In the genomic region with DNA sequence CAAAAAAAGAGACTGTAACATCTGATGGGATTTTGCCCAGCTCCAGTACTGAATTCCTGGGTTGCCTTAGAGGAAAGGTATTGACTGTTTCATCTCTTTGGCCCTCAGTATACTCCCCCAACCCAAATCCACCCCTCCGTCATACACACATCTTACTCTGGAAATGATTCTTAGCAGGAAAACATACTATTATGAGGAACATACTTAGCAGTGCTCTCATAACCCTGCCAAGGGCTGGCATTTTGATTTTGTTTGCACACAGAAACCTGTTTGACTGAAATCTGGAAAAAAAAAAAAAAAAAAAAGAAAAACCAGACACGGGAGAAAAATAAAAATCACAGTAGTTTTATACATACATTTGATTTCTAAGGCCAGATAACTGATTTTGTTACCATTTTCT, we compare ENCODE assay signal across 2 cellular contexts.
TF ChIP-seq lines count a peak whose summit lies in the region.

No MANE protein-coding gene starts in this region.

TF ChIP-seq in liver, 16 proteins besides CTCF, POLR2A, EP300 and RAD21 (continued from another document):
- TF ChIP-seq NR2F2 (IDR thresholded peaks at IDR 0.05), result no peak
- TF ChIP-seq RXRA (IDR thresholded peaks at IDR 0.05), result no peak
- TF ChIP-seq HNF4A (conservative IDR thresholded peaks at IDR 0.05), result no peak
- TF ChIP-seq GABPA (IDR thresholded peaks at IDR 0.05 in 1 of 2, conservative IDR thresholded peaks at IDR 0.05 in 1 of 2), result no peak
- TF ChIP-seq SP1 (IDR thresholded peaks at IDR 0.05), result no peak
- TF ChIP-seq FOXA2 (IDR thresholded peaks at IDR 0.05), result no peak
- TF ChIP-seq, protein P1, sequence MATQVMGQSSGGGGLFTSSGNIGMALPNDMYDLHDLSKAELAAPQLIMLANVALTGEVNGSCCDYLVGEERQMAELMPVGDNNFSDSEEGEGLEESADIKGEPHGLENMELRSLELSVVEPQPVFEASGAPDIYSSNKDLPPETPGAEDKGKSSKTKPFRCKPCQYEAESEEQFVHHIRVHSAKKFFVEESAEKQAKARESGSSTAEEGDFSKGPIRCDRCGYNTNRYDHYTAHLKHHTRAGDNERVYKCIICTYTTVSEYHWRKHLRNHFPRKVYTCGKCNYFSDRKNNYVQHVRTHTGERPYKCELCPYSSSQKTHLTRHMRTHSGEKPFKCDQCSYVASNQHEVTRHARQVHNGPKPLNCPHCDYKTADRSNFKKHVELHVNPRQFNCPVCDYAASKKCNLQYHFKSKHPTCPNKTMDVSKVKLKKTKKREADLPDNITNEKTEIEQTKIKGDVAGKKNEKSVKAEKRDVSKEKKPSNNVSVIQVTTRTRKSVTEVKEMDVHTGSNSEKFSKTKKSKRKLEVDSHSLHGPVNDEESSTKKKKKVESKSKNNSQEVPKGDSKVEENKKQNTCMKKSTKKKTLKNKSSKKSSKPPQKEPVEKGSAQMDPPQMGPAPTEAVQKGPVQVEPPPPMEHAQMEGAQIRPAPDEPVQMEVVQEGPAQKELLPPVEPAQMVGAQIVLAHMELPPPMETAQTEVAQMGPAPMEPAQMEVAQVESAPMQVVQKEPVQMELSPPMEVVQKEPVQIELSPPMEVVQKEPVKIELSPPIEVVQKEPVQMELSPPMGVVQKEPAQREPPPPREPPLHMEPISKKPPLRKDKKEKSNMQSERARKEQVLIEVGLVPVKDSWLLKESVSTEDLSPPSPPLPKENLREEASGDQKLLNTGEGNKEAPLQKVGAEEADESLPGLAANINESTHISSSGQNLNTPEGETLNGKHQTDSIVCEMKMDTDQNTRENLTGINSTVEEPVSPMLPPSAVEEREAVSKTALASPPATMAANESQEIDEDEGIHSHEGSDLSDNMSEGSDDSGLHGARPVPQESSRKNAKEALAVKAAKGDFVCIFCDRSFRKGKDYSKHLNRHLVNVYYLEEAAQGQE (IDR thresholded peaks at IDR 0.05), result no peak
- TF ChIP-seq, protein P2, sequence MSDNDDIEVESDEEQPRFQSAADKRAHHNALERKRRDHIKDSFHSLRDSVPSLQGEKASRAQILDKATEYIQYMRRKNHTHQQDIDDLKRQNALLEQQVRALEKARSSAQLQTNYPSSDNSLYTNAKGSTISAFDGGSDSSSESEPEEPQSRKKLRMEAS (IDR thresholded peaks at IDR 0.05), result no peak
- TF ChIP-seq FOXA1 (IDR thresholded peaks at IDR 0.05), result no peak
- no peak for TF ChIP-seq EGR1 (IDR thresholded peaks at IDR 0.05; ENCODE audit: low read depth in 2 of 2)
- no peak for TF ChIP-seq JUND (IDR thresholded peaks at IDR 0.05)
TF ChIP-seq in liver: peak in this region for 0.

TF ChIP-seq in HepG2, 621 proteins besides CTCF, POLR2A, EP300 and RAD21 (continued from another document):
- TF ChIP-seq, protein P3, sequence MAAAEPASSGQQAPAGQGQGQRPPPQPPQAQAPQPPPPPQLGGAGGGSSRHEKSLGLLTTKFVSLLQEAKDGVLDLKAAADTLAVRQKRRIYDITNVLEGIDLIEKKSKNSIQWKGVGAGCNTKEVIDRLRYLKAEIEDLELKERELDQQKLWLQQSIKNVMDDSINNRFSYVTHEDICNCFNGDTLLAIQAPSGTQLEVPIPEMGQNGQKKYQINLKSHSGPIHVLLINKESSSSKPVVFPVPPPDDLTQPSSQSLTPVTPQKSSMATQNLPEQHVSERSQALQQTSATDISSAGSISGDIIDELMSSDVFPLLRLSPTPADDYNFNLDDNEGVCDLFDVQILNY (CRISPR knock-in tag; conservative IDR thresholded peaks at IDR 0.05), result no peak
- TF ChIP-seq RARA (CRISPR knock-in tag; IDR thresholded peaks at IDR 0.05) (no peak), ZNF329 (CRISPR knock-in tag; IDR thresholded peaks at IDR 0.05; ENCODE audit: low read depth) (no peak), ZNF383 (CRISPR knock-in tag; IDR thresholded peaks at IDR 0.05; ENCODE audit: borderline replicate concordance) (no peak), ZNF12 (CRISPR knock-in tag; IDR thresholded peaks at IDR 0.05) (no peak), ZNF430 (CRISPR knock-in tag; IDR thresholded peaks at IDR 0.05) (no peak), HDAC1 (CRISPR knock-in tag; IDR thresholded peaks at IDR 0.05) (no peak), PAWR (CRISPR knock-in tag; IDR thresholded peaks at IDR 0.05; ENCODE audit: borderline replicate concordance) (no peak), CAMTA2 (CRISPR knock-in tag; IDR thresholded peaks at IDR 0.05; ENCODE audit: borderline replicate concordance) (no peak), SAFB2 (CRISPR knock-in tag; IDR thresholded peaks at IDR 0.05; ENCODE audit: borderline replicate concordance, low read depth) (no peak), HNRNPLL (IDR thresholded peaks at IDR 0.05; ENCODE audit: low read depth, low read length, poor library complexity, severe bottlenecking) (no peak), ZNF251 (CRISPR knock-in tag; IDR thresholded peaks at IDR 0.05) (no peak)
- TF ChIP-seq, protein P4, sequence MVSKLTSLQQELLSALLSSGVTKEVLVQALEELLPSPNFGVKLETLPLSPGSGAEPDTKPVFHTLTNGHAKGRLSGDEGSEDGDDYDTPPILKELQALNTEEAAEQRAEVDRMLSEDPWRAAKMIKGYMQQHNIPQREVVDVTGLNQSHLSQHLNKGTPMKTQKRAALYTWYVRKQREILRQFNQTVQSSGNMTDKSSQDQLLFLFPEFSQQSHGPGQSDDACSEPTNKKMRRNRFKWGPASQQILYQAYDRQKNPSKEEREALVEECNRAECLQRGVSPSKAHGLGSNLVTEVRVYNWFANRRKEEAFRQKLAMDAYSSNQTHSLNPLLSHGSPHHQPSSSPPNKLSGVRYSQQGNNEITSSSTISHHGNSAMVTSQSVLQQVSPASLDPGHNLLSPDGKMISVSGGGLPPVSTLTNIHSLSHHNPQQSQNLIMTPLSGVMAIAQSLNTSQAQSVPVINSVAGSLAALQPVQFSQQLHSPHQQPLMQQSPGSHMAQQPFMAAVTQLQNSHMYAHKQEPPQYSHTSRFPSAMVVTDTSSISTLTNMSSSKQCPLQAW (CRISPR knock-in tag; IDR thresholded peaks at IDR 0.05), result no peak
- TF ChIP-seq, protein P5, sequence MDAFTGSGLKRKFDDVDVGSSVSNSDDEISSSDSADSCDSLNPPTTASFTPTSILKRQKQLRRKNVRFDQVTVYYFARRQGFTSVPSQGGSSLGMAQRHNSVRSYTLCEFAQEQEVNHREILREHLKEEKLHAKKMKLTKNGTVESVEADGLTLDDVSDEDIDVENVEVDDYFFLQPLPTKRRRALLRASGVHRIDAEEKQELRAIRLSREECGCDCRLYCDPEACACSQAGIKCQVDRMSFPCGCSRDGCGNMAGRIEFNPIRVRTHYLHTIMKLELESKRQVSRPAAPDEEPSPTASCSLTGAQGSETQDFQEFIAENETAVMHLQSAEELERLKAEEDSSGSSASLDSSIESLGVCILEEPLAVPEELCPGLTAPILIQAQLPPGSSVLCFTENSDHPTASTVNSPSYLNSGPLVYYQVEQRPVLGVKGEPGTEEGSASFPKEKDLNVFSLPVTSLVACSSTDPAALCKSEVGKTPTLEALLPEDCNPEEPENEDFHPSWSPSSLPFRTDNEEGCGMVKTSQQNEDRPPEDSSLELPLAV (CRISPR knock-in tag; conservative IDR thresholded peaks at IDR 0.05; ENCODE audit: low read depth), result no peak
- TF ChIP-seq, protein P6, sequence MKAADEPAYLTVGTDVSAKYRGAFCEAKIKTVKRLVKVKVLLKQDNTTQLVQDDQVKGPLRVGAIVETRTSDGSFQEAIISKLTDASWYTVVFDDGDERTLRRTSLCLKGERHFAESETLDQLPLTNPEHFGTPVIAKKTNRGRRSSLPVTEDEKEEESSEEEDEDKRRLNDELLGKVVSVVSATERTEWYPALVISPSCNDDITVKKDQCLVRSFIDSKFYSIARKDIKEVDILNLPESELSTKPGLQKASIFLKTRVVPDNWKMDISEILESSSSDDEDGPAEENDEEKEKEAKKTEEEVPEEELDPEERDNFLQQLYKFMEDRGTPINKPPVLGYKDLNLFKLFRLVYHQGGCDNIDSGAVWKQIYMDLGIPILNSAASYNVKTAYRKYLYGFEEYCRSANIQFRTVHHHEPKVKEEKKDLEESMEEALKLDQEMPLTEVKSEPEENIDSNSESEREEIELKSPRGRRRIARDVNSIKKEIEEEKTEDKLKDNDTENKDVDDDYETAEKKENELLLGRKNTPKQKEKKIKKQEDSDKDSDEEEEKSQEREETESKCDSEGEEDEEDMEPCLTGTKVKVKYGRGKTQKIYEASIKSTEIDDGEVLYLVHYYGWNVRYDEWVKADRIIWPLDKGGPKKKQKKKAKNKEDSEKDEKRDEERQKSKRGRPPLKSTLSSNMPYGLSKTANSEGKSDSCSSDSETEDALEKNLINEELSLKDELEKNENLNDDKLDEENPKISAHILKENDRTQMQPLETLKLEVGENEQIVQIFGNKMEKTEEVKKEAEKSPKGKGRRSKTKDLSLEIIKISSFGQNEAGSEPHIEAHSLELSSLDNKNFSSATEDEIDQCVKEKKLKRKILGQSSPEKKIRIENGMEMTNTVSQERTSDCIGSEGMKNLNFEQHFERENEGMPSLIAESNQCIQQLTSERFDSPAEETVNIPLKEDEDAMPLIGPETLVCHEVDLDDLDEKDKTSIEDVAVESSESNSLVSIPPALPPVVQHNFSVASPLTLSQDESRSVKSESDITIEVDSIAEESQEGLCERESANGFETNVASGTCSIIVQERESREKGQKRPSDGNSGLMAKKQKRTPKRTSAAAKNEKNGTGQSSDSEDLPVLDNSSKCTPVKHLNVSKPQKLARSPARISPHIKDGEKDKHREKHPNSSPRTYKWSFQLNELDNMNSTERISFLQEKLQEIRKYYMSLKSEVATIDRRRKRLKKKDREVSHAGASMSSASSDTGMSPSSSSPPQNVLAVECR (CRISPR knock-in tag; IDR thresholded peaks at IDR 0.05; ENCODE audit: borderline replicate concordance), result no peak
- TF ChIP-seq, protein P7, sequence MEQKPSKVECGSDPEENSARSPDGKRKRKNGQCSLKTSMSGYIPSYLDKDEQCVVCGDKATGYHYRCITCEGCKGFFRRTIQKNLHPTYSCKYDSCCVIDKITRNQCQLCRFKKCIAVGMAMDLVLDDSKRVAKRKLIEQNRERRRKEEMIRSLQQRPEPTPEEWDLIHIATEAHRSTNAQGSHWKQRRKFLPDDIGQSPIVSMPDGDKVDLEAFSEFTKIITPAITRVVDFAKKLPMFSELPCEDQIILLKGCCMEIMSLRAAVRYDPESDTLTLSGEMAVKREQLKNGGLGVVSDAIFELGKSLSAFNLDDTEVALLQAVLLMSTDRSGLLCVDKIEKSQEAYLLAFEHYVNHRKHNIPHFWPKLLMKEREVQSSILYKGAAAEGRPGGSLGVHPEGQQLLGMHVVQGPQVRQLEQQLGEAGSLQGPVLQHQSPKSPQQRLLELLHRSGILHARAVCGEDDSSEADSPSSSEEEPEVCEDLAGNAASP (CRISPR knock-in tag; IDR thresholded peaks at IDR 0.05; ENCODE audit: borderline replicate concordance), result no peak
- TF ChIP-seq, protein P8, sequence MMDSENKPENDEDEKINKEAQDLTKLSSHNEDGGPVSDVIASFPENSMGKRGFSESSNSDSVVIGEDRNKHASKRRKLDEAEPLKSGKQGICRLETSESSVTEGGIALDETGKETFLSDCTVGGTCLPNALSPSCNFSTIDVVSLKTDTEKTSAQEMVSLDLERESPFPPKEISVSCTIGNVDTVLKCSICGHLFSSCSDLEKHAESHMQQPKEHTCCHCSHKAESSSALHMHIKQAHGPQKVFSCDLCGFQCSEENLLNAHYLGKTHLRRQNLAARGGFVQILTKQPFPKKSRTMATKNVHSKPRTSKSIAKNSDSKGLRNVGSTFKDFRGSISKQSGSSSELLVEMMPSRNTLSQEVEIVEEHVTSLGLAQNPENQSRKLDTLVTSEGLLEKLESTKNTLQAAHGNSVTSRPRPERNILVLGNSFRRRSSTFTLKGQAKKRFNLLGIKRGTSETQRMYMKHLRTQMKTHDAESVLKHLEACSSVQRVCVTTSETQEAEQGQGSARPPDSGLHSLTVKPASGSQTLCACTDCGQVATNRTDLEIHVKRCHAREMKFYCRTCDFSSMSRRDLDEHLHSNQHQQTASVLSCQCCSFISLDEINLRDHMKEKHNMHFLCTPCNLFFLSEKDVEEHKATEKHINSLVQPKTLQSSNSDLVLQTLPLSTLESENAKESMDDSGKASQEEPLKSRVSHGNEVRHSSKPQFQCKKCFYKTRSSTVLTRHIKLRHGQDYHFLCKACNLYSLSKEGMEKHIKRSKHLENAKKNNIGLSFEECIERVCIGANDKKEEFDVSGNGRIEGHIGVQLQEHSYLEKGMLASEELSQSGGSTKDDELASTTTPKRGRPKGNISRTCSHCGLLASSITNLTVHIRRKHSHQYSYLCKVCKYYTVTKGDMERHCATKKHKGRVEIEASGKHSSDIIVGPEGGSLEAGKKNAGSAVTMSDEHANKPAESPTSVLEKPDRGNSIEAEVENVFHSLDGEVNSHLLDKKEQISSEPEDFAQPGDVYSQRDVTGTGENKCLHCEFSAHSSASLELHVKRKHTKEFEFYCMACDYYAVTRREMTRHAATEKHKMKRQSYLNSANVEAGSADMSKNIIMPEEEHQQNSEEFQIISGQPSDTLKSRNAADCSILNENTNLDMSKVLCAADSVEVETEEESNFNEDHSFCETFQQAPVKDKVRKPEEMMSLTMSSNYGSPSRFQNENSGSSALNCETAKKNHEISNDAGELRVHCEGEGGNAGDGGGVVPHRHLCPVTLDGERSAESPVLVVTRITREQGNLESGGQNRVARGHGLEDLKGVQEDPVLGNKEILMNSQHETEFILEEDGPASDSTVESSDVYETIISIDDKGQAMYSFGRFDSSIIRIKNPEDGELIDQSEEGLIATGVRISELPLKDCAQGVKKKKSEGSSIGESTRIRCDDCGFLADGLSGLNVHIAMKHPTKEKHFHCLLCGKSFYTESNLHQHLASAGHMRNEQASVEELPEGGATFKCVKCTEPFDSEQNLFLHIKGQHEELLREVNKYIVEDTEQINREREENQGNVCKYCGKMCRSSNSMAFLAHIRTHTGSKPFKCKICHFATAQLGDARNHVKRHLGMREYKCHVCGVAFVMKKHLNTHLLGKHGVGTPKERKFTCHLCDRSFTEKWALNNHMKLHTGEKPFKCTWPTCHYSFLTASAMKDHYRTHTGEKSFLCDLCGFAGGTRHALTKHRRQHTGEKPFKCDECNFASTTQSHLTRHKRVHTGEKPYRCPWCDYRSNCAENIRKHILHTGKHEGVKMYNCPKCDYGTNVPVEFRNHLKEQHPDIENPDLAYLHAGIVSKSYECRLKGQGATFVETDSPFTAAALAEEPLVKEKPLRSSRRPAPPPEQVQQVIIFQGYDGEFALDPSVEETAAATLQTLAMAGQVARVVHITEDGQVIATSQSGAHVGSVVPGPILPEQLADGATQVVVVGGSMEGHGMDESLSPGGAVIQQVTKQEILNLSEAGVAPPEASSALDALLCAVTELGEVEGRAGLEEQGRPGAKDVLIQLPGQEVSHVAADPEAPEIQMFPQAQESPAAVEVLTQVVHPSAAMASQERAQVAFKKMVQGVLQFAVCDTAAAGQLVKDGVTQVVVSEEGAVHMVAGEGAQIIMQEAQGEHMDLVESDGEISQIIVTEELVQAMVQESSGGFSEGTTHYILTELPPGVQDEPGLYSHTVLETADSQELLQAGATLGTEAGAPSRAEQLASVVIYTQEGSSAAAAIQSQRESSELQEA (CRISPR knock-in tag; IDR thresholded peaks at IDR 0.05; ENCODE audit: not compliant biosample characterization), result no peak
